8 cellular contexts compared by ENCODE assay signal in genomic region chr2:137888845-137889244, GRCh38.
DNase-seq lines count a peak whose midpoint lies in the region; ATAC-seq, FAIRE-seq and TF ChIP-seq lines count a peak whose summit lies in the region.

No MANE protein-coding gene starts in this region.

- H3K4me3 Mint-ChIP-seq in activated CD4-positive, alpha-beta T cell treated with anti-CD3 and anti-CD28 coated beads, Interleukin-2, amount 10 ng/mL, durations not matched to agents 24 days and 14 days = no peak overlapping the region

- peak in 1 of 4 donors; percentile 53 for ATAC-seq in pancreas
- ATAC-seq in HG02763 (IDR thresholded peaks at IDR 0.05; ENCODE audit: unreplicated experiment) = no peak
- ATAC-seq in GM21737 (IDR thresholded peaks at IDR 0.05; ENCODE audit: unreplicated experiment) = no peak

- H3K27ac ChIP-seq in dorsolateral prefrontal cortex (no peak overlapping the region), pancreas (no peak overlapping the region)

- no peaks in the 10 kb centered on the region for H3K36me3 ChIP-seq in pancreas

- intact Hi-C loops in activated CD4-positive, alpha-beta T cell treated with anti-CD3 and anti-CD28 coated beads, Interleukin-2, amount 10 ng/mL, durations not matched to agents 24 days and 14 days (cut with micrococcal nuclease) = no loop called here
- intact Hi-C loops in dorsolateral prefrontal cortex (cut with DNase I) (no loop called here), pancreas (cut with DNase I) (no loop called here)

- H3K4me3 ChIP-seq in dorsolateral prefrontal cortex = no peak overlapping the region
- H3K4me3 ChIP-seq in pancreas = no peak overlapping the region

- TF ChIP-seq CTCF in dorsolateral prefrontal cortex (IDR thresholded peaks at IDR 0.05 in 54 of 56, conservative IDR thresholded peaks at IDR 0.05 in 2 of 56; ENCODE audit: low read depth in 1 of 56, partially characterized antibody in 56 of 56) (peak in 46 of 56 donors; percentile 14 to 55 (median 36)), pancreas (IDR thresholded peaks at IDR 0.05) (peak in 3 of 4 donors; percentile 15 to 30 (median 19))

- no peaks in the 10 kb centered on the region for H3K4me1 Mint-ChIP-seq in activated CD4-positive, alpha-beta T cell treated with anti-CD3 and anti-CD28 coated beads, Interleukin-2, amount 10 ng/mL, durations not matched to agents 24 days and 14 days

- H3K9me3 ChIP-seq in pancreas = no peaks in the 10 kb centered on the region

- H3K9me3 Mint-ChIP-seq in activated CD4-positive, alpha-beta T cell treated with anti-CD3 and anti-CD28 coated beads, Interleukin-2, amount 10 ng/mL, durations not matched to agents 24 days and 14 days = no peaks in the 10 kb centered on the region

- peak; percentile 11 for DNase-seq in activated CD4-positive, alpha-beta T cell treated with anti-CD3 and anti-CD28 coated beads for 48 hours
- no peak for DNase-seq in activated CD4-positive, alpha-beta T cell treated with anti-CD3 and anti-CD28 coated beads, Interleukin-2, amount 10 ng/mL, durations not matched to agents 24 days and 14 days
- DNase-seq in NCI-H2107 treated with DMSO at 0.1 percent for 48 hours (lab: John Stamatoyannopoulos, UW; ENCODE audit: unreplicated experiment) (peak; percentile 33), dorsolateral prefrontal cortex (peak; percentile 5 to 65 (median 54)), pancreas (peak in 5 of 6 donors; percentile 18 to 64 (median 33)), NCI-H1105 (lab: John Stamatoyannopoulos, UW) (no peak)

- no peaks in the 10 kb centered on the region for H3K36me3 Mint-ChIP-seq in activated CD4-positive, alpha-beta T cell treated with anti-CD3 and anti-CD28 coated beads, Interleukin-2, amount 10 ng/mL, durations not matched to agents 24 days and 14 days (ENCODE audit: low read depth)

- H3K27me3 ChIP-seq in dorsolateral prefrontal cortex (peaks cover 0 to 7% (median 0%) of the 10 kb centered on the region in 45 donors), pancreas (no peaks in the 10 kb centered on the region)

- no peak for FAIRE-seq in pancreas (lab: Jason Lieb, UNC)

- H3K4me1 ChIP-seq in pancreas = no peaks in the 10 kb centered on the region

- H3K27me3 Mint-ChIP-seq in activated CD4-positive, alpha-beta T cell treated with anti-CD3 and anti-CD28 coated beads, Interleukin-2, amount 10 ng/mL, durations not matched to agents 24 days and 14 days = no peaks in the 10 kb centered on the region

- H3K27ac Mint-ChIP-seq in activated CD4-positive, alpha-beta T cell treated with anti-CD3 and anti-CD28 coated beads, Interleukin-2, amount 10 ng/mL, durations not matched to agents 24 days and 14 days = no peak overlapping the region

- 21 to 23% methylated on average over 8 of the region's 8 CpGs for WGBS in pancreas, 2 donors

Comparison
In these comparisons a context has a peak if more than half of its experiments do, and no peak if none do; other contexts are left out.
1. DNase-seq: peak in activated CD4-positive, alpha-beta T cell treated with anti-CD3 and anti-CD28 coated beads for 48 hours (single experiment), NCI-H2107 treated with DMSO at 0.1 percent for 48 hours (single experiment), dorsolateral prefrontal cortex (10 of 10) and pancreas (5 of 6); none in activated CD4-positive, alpha-beta T cell treated with anti-CD3 and anti-CD28 coated beads, Interleukin-2, amount 10 ng/mL, durations not matched to agents 24 days and 14 days (single experiment) and NCI-H1105 (single experiment).